ENCODE assay signal across 10 cellular contexts in the genomic region with DNA sequence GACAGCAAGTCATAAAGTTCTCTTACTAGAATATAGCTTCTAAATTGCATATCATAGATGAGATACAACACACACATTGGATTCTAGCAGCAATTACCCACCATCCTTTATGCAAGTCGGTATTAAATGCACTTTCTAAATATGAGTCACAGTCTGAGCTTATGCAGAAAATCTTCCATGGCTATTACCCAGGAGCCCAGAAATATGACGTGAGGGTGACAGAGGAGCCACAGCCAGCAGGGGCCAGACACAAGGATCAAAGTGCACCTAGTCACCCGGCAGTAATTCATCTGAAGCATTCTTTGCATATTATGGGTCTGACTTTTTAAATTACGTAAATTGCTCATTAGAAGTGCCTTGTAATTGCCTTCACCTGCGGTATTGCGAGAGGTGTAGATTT.
A peak's percentile ranks its signal among the peaks of the same experiment; 100 is the strongest.
DNase-seq lines count a peak whose midpoint lies in the region; ATAC-seq and TF ChIP-seq lines count a peak whose summit lies in the region.
"Had no signal": no experiment of that assay in that cellular context is flagged by ENCODE, and none has a peak within 500 bp of the region (broad histone marks: within the 10 kb centered on the region; RNA-seq: fewer than 3 reads in every experiment).

No MANE protein-coding gene starts in this region.

- peaks cover 0 to 9% of the 10 kb centered on the region in 2 experiments; a peak in 1 of 4 replicates for H3K9me3 ChIP-seq in HCT116 (ENCODE audit: control insufficient read depth in 1 of 2, insufficient read depth in 1 of 2, low read depth in 1 of 2, low read length in 2 of 2)
- no peaks in the 10 kb centered on the region for H3K9me3 ChIP-seq in skeletal muscle satellite cell (replicated peaks; ENCODE audit: low read length)

- peak overlapping the region; percentile 85; the same call in 1 of the 2 replicates for H3K27ac ChIP-seq in HCT116 (ENCODE audit: low read depth, low read length)

- H3K4me3 ChIP-seq in HCT116 (replicated peaks in 1 of 2; ENCODE audit: low read depth in 1 of 2, low read length in 2 of 2) = peak overlapping the region in 1 of 2 experiments; percentile 7; a peak in 1 of 4 replicates
- H3K4me3 ChIP-seq in fibroblast of pulmonary artery (replicated peaks; ENCODE audit: low read depth, low read length) = no peak overlapping the region
- peak overlapping the region; percentile 6 for H3K4me3 ChIP-seq in skeletal muscle satellite cell (ENCODE audit: low read length)
- H3K4me3 ChIP-seq: sigmoid colon had no signal

- TF ChIP-seq POLR2A in HCT116 (IDR thresholded peaks at IDR 0.05; ENCODE audit: borderline replicate concordance, extremely low read depth, insufficient read depth, insufficient read length) = no peak

- H4K20me1 ChIP-seq in HCT116 (ENCODE audit: insufficient read depth) = no peaks in the 10 kb centered on the region

- POLR2A ChIA-PET in HCT116 (lab: Charles Lee) = no interaction called here

- H3K9me2 ChIP-seq in HCT116 (ENCODE audit: insufficient read depth) = no peaks in the 10 kb centered on the region

- ATAC-seq in HCT116 = peak; percentile 62
- peak; percentile 70 for ATAC-seq in SK-N-SH treated with all-trans-retinoic acid at 6 μM for 48 hours
- ATAC-seq in HG03025 (IDR thresholded peaks at IDR 0.05; ENCODE audit: low FRiP score, unreplicated experiment) = no peak

- CTCF ChIA-PET in HCT116 (lab: Charles Lee) = no interaction called here

- TF ChIP-seq CTCF in HCT116 (IDR thresholded peaks at IDR 0.05 in 2 of 3, conservative IDR thresholded peaks at IDR 0.05 in 1 of 3; ENCODE audit: borderline replicate concordance in 1 of 3, insufficient read depth in 1 of 3, low read depth in 2 of 3, low read length in 2 of 3) (no peak), fibroblast of pulmonary artery (IDR thresholded peaks at IDR 0.05; ENCODE audit: low read length, missing control alignments) (no peak)

- TF ChIP-seq RAD21 in HCT116 (IDR thresholded peaks at IDR 0.05; ENCODE audit: low read depth) = peak; percentile 23; the same call in 1 of the 2 replicates

- peak overlapping the region; percentile 80 for H3K4me2 ChIP-seq in HCT116 (ENCODE audit: low read length)
- H3K4me2 ChIP-seq in skeletal muscle satellite cell (ENCODE audit: low read length) = peak overlapping the region; percentile 77

- H3K36me3 ChIP-seq in HCT116 (ENCODE audit: control insufficient read depth in 1 of 2, insufficient read depth in 2 of 2, low read length in 2 of 2) (no peaks in the 10 kb centered on the region), skeletal muscle satellite cell (ENCODE audit: insufficient read depth, low read length) (no peaks in the 10 kb centered on the region)
- H3K36me3 ChIP-seq: sigmoid colon had no signal

- H3K27me3 ChIP-seq in HCT116 (ENCODE audit: insufficient read depth, low read length) = no peaks in the 10 kb centered on the region
- no peaks in the 10 kb centered on the region for H3K27me3 ChIP-seq in skeletal muscle satellite cell (ENCODE audit: control insufficient read depth, insufficient read depth, low read length)
- H3K27me3 ChIP-seq: sigmoid colon had no signal

- H3K79me2 ChIP-seq in HCT116 (ENCODE audit: insufficient read depth, low read length) = no peaks in the 10 kb centered on the region

- H3K9ac ChIP-seq in HCT116 (ENCODE audit: low read length) (peak overlapping the region; percentile 64), skeletal muscle satellite cell (ENCODE audit: low read depth, low read length) (peak overlapping the region; percentile 89)

- RAD21 ChIA-PET in HCT116 (lab: Charles Lee; ENCODE audit: low non-redundant PET in 1 of 2, low total read pairs in 2 of 2, uncharacterized antibody in 2 of 2, unreplicated experiment in 2 of 2) = no interaction called here

- intact Hi-C loops in HCT116 (cut with micrococcal nuclease) = loop anchor here (5.0 kb wide), 1 partner anchor 101 kb away; no protein-coding TSS in a partner anchor

- peak; percentile 84 for DNase-seq in HCT116 (ENCODE audit: low read depth, low spot score)
- peak; percentile 57 for DNase-seq in fibroblast of pulmonary artery (ENCODE audit: low read depth)
- DNase-seq in cortex of kidney (lab: John Stamatoyannopoulos, UW) = no peak
- DNase-seq in T-helper 2 cell = no peak
- DNase-seq: activated T-cell treated with anti-CD3 and anti-CD28 coated beads for 4 hours, NCI-H524, sigmoid colon had no signal

- H3K4me1 ChIP-seq in HCT116 (ENCODE audit: control insufficient read depth in 1 of 2, insufficient read depth in 2 of 2, low read length in 2 of 2) (peaks cover 55 to 59% of the 10 kb centered on the region in 2 experiments), skeletal muscle satellite cell (ENCODE audit: control insufficient read depth, insufficient read depth, low read length) (peaks cover 47% of the 10 kb centered on the region)

- no TSS peak for BruUV-seq in HCT116 (replicated peaks; lab: Mats Ljungman, UMichigan)

- peak overlapping the region; percentile 2 for H2AFZ ChIP-seq in HCT116 (ENCODE audit: low read depth, low read length, poor library complexity, severe bottlenecking)

TF ChIP-seq in HCT116, 20 proteins besides CTCF, POLR2A, EP300 and RAD21 (continues in another document):
- TF ChIP-seq FOSL1 (IDR thresholded peaks at IDR 0.05; ENCODE audit: low read depth) (peak; percentile 89), TCF7L2 (IDR thresholded peaks at IDR 0.05; ENCODE audit: borderline replicate concordance, extremely low read depth, insufficient read depth, insufficient read length) (peak; percentile 93), SP1 (IDR thresholded peaks at IDR 0.05; ENCODE audit: low read depth) (peak; percentile 85), ELF1 (IDR thresholded peaks at IDR 0.05; ENCODE audit: borderline replicate concordance, low read depth) (no peak)
- TF ChIP-seq, protein P1, sequence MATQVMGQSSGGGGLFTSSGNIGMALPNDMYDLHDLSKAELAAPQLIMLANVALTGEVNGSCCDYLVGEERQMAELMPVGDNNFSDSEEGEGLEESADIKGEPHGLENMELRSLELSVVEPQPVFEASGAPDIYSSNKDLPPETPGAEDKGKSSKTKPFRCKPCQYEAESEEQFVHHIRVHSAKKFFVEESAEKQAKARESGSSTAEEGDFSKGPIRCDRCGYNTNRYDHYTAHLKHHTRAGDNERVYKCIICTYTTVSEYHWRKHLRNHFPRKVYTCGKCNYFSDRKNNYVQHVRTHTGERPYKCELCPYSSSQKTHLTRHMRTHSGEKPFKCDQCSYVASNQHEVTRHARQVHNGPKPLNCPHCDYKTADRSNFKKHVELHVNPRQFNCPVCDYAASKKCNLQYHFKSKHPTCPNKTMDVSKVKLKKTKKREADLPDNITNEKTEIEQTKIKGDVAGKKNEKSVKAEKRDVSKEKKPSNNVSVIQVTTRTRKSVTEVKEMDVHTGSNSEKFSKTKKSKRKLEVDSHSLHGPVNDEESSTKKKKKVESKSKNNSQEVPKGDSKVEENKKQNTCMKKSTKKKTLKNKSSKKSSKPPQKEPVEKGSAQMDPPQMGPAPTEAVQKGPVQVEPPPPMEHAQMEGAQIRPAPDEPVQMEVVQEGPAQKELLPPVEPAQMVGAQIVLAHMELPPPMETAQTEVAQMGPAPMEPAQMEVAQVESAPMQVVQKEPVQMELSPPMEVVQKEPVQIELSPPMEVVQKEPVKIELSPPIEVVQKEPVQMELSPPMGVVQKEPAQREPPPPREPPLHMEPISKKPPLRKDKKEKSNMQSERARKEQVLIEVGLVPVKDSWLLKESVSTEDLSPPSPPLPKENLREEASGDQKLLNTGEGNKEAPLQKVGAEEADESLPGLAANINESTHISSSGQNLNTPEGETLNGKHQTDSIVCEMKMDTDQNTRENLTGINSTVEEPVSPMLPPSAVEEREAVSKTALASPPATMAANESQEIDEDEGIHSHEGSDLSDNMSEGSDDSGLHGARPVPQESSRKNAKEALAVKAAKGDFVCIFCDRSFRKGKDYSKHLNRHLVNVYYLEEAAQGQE (IDR thresholded peaks at IDR 0.05; ENCODE audit: low read depth) = no peak

TF ChIP-seq in SK-N-SH treated with all-trans-retinoic acid at 6 μM for 48 hours, 23 proteins besides CTCF, POLR2A, EP300 and RAD21:
- TF ChIP-seq ZC3H10 (CRISPR knock-in tag; IDR thresholded peaks at IDR 0.05) (no peak), TOX (CRISPR knock-in tag; IDR thresholded peaks at IDR 0.05; ENCODE audit: borderline replicate concordance) (peak; percentile 57; the same call in 1 of the 2 replicates), ISL1 (CRISPR knock-in tag; IDR thresholded peaks at IDR 0.05) (peak; percentile 84), ARNTL (CRISPR knock-in tag; IDR thresholded peaks at IDR 0.05; ENCODE audit: borderline replicate concordance, low read depth) (no peak), ZFP3 (CRISPR knock-in tag; IDR thresholded peaks at IDR 0.05) (0 out of 2 replicates have a peak, but pooled peaks have one; percentile 34), PPARA (CRISPR knock-in tag; IDR thresholded peaks at IDR 0.05; ENCODE audit: borderline replicate concordance) (no peak), SNAI2 (CRISPR knock-in tag; IDR thresholded peaks at IDR 0.05) (no peak), PATZ1 (CRISPR knock-in tag; IDR thresholded peaks at IDR 0.05; ENCODE audit: borderline replicate concordance) (peak; percentile 47; the same call in 1 of the 2 replicates)

Comparison
In these comparisons a context has a peak if more than half of its experiments do, and no peak if none do; other contexts are left out.
1. DNase-seq: peak in HCT116 (single experiment) and fibroblast of pulmonary artery (single experiment); none in cortex of kidney (single experiment) and T-helper 2 cell (0 of 5).